Comparison of ENCODE assay signal across 11 cellular contexts in genomic region chr10:11539191-11539868, GRCh38.
DNase-seq lines count a peak whose midpoint lies in the region; ATAC-seq lines count a peak whose summit lies in the region.
"Had no signal": no experiment of that assay in that cellular context is flagged by ENCODE, and none has a peak within 500 bp of the region (broad histone marks: within the 10 kb centered on the region; RNA-seq: fewer than 3 reads in every experiment).

No MANE protein-coding gene starts in this region.

- peak overlapping the region in 1 of 2 donors; percentile 84 for H3K27ac Mint-ChIP-seq in activated naive CD4-positive, alpha-beta T cell treated with anti-CD3 and anti-CD28 coated beads, Interleukin-2, amount 50 U/mL, for 72 hours

- no peaks in the 10 kb centered on the region for H3K9me3 Mint-ChIP-seq in activated naive CD4-positive, alpha-beta T cell treated with anti-CD3 and anti-CD28 coated beads, Interleukin-2, amount 50 U/mL, for 72 hours

- ATAC-seq in activated naive CD4-positive, alpha-beta T cell treated with anti-CD3 and anti-CD28 coated beads, Interleukin-2, amount 50 U/mL, for 72 hours, result peak; percentile 57 to 93

- H3K36me3 Mint-ChIP-seq in activated naive CD4-positive, alpha-beta T cell treated with anti-CD3 and anti-CD28 coated beads, Interleukin-2, amount 50 U/mL, for 72 hours, result no peaks in the 10 kb centered on the region

- DNase-seq in activated naive CD4-positive, alpha-beta T cell treated with anti-CD3 and anti-CD28 coated beads, Interleukin-2, amount 50 U/mL, for 72 hours (ENCODE audit: low spot score in 2 of 2), result peak in 1 of 2 donors; percentile 11
- DNase-seq in activated naive CD4-positive, alpha-beta T cell treated with anti-CD3 and anti-CD28 coated beads, Interleukin-2, amount 50 U/mL, for 16 hours, result no peak
- DNase-seq in NCI-H748 (lab: John Stamatoyannopoulos, UW; ENCODE audit: unreplicated experiment) (peak; percentile 13), fibroblast of gingiva (ENCODE audit: low read depth) (peak; percentile 62), stromal cell of bone marrow (ENCODE audit: low read depth) (peak; percentile 59), nucleus accumbens (lab: John Stamatoyannopoulos, UW) (no peak), NCI-H1092 (lab: John Stamatoyannopoulos, UW) (no peak)
- no peak for DNase-seq in stimulated activated CD4-positive, alpha-beta T cell treated with anti-CD3 and anti-CD28 coated beads, Interleukin-4, amount 100 ng/mL, for 24 hours
- DNase-seq: Caco-2, sigmoid colon, thyroid gland had no signal

Comparison
In these comparisons a context has a peak if more than half of its experiments do, and no peak if none do; other contexts are left out.
1. DNase-seq: peak in NCI-H748 (single experiment), fibroblast of gingiva (single experiment) and stromal cell of bone marrow (single experiment); none in activated naive CD4-positive, alpha-beta T cell treated with anti-CD3 and anti-CD28 coated beads, Interleukin-2, amount 50 U/mL, for 16 hours (single experiment), nucleus accumbens (0 of 56), stimulated activated CD4-positive, alpha-beta T cell treated with anti-CD3 and anti-CD28 coated beads, Interleukin-4, amount 100 ng/mL, for 24 hours (single experiment) and NCI-H1092 (single experiment).